10 cellular contexts compared by ENCODE assay signal in the genomic region with DNA sequence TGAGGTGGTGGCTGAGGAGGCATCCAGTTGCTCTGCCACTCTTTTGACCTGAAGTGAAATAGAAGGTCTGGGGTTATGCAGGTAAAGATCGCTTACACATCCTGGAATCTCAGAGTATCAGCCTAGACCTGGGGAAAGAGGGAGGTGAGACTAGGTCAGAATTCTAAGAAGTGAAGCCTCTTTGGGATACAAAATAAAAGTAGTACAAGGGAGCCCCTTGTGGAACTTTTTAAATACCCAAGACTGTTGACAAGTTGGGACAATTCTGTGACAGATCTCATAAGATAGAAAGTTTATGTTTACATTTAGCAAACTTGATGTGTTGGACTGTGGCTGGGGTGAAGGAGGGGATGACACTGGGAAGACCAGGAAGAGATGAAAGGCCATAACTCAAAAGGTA.
DNase-seq lines count a peak whose midpoint lies in the region; ATAC-seq and TF ChIP-seq lines count a peak whose summit lies in the region.
"Had no signal": no experiment of that assay in that cellular context is flagged by ENCODE, and none has a peak within 500 bp of the region (broad histone marks: within the 10 kb centered on the region; RNA-seq: fewer than 3 reads in every experiment).

No MANE protein-coding gene starts in this region.

- intact Hi-C loops in ascending aorta (cut with DNase I) (loop anchor here (1.0 to 10.0 kb wide), 3 partner anchors 261 to 555 kb away; no protein-coding TSS in a partner anchor), lower lobe of right lung (cut with DNase I) (loop anchor here (10.0 kb wide), 1 partner anchor 265 kb away; a partner anchor contains a TSS)

- H3K4me3 ChIP-seq in HL-60 (replicated peaks; ENCODE audit: insufficient read depth, low read length) (no peak overlapping the region), ascending aorta (no peak overlapping the region), lower lobe of right lung (no peak overlapping the region)
- H3K4me3 ChIP-seq: SJCRH30 had no signal

- CTCF ChIA-PET in activated CD4-positive, alpha-beta memory T cell treated with anti-CD3 and anti-CD28 coated beads, Interleukin-2, amount 10 ng/mL, durations not matched to agents 7 days and 5 days (lab: Charles Lee): interaction anchor here (1.0 to 2.6 kb wide), 3 partner anchors 11 to 557 kb away, joined by 3 to 9 read pairs (median 3); no protein-coding TSS in a partner anchor

- H3K36me3 ChIP-seq in ascending aorta (no peaks in the 10 kb centered on the region), lower lobe of right lung (no peaks in the 10 kb centered on the region)
- H3K36me3 ChIP-seq: SJCRH30 had no signal

- H3K9me3 ChIP-seq in ascending aorta (no peaks in the 10 kb centered on the region), lower lobe of right lung (no peaks in the 10 kb centered on the region)

- peaks cover 7% of the 10 kb centered on the region for H3K9me3 Mint-ChIP-seq in activated CD4-positive, alpha-beta memory T cell treated with anti-CD3 and anti-CD28 coated beads, Interleukin-2, amount 10 ng/mL, durations not matched to agents 7 days and 5 days
- H3K9me3 Mint-ChIP-seq in activated T-cell treated with anti-CD3 and anti-CD28 coated beads, Interleukin-2, amount 50 U/mL, for 72 hours: peaks cover 2 to 5% of the 10 kb centered on the region in 2 donors

- peaks cover 7% of the 10 kb centered on the region for H3K36me3 Mint-ChIP-seq in activated CD4-positive, alpha-beta memory T cell treated with anti-CD3 and anti-CD28 coated beads, Interleukin-2, amount 10 ng/mL, durations not matched to agents 7 days and 5 days (ENCODE audit: low read depth)
- peaks cover 6 to 13% of the 10 kb centered on the region in 2 donors for H3K36me3 Mint-ChIP-seq in activated T-cell treated with anti-CD3 and anti-CD28 coated beads, Interleukin-2, amount 50 U/mL, for 72 hours (ENCODE audit: insufficient read depth in 2 of 2)

- no peak overlapping the region for H3K27ac Mint-ChIP-seq in activated CD4-positive, alpha-beta memory T cell treated with anti-CD3 and anti-CD28 coated beads, Interleukin-2, amount 10 ng/mL, durations not matched to agents 7 days and 5 days
- no peak overlapping the region for H3K27ac Mint-ChIP-seq in activated T-cell treated with anti-CD3 and anti-CD28 coated beads, Interleukin-2, amount 50 U/mL, for 72 hours

- H3K27me3 ChIP-seq in HL-60 (ENCODE audit: insufficient read depth, poor library complexity, severe bottlenecking) (no peaks in the 10 kb centered on the region), ascending aorta (no peaks in the 10 kb centered on the region), lower lobe of right lung (ENCODE audit: low read depth) (no peaks in the 10 kb centered on the region)
- H3K27me3 ChIP-seq: SJCRH30 had no signal

- POLR2A ChIA-PET in activated CD4-positive, alpha-beta memory T cell treated with anti-CD3 and anti-CD28 coated beads, Interleukin-2, amount 10 ng/mL, durations not matched to agents 7 days and 5 days (lab: Charles Lee): no interaction called here

- peak in 1 of 2 donors; percentile 81 for ATAC-seq in lower lobe of right lung
- ATAC-seq in activated T-cell treated with anti-CD3 and anti-CD28 coated beads, Interleukin-2, amount 50 U/mL, for 72 hours (replicated peaks in 1 of 2): no peak
- ATAC-seq: right cardiac atrium had no signal

- DNase-seq in ELR (ENCODE audit: low read depth) (peak; percentile 14), HL-60 (ENCODE audit: low read depth in 1 of 2, low spot score in 1 of 2) (peak in 1 of 2 experiments; percentile 6), ascending aorta (ENCODE audit: low spot score in 2 of 2) (no peak), lower lobe of right lung (no peak), SHP77 (lab: John Stamatoyannopoulos, UW) (no peak)
- no peak for DNase-seq in activated CD4-positive, alpha-beta memory T cell treated with anti-CD3 and anti-CD28 coated beads, Interleukin-2, amount 10 ng/mL, durations not matched to agents 7 days and 5 days
- no peak for DNase-seq in activated T-cell treated with anti-CD3 and anti-CD28 coated beads, Interleukin-2, amount 50 U/mL, for 72 hours
- no peak for DNase-seq in activated CD4-positive, CD25-positive, alpha-beta regulatory T cell (lab: John Stamatoyannopoulos, UW)
- DNase-seq: right cardiac atrium had no signal

- H3K4me3 Mint-ChIP-seq in activated CD4-positive, alpha-beta memory T cell treated with anti-CD3 and anti-CD28 coated beads, Interleukin-2, amount 10 ng/mL, durations not matched to agents 7 days and 5 days: no peak overlapping the region
- no peak overlapping the region for H3K4me3 Mint-ChIP-seq in activated T-cell treated with anti-CD3 and anti-CD28 coated beads, Interleukin-2, amount 50 U/mL, for 72 hours

- H3K27me3 Mint-ChIP-seq in activated CD4-positive, alpha-beta memory T cell treated with anti-CD3 and anti-CD28 coated beads, Interleukin-2, amount 10 ng/mL, durations not matched to agents 7 days and 5 days: peaks cover 8% of the 10 kb centered on the region
- H3K27me3 Mint-ChIP-seq in activated T-cell treated with anti-CD3 and anti-CD28 coated beads, Interleukin-2, amount 50 U/mL, for 72 hours (ENCODE audit: low read depth): peaks cover 29% of the 10 kb centered on the region

- TF ChIP-seq CTCF in HL-60 (IDR thresholded peaks at IDR 0.05; ENCODE audit: insufficient read depth, low read length) (peak; percentile 7), ascending aorta (IDR thresholded peaks at IDR 0.05) (peak in 2 of 3 experiments; percentile 28 to 40), lower lobe of right lung (IDR thresholded peaks at IDR 0.05) (peak; percentile 31)

- H3K27ac ChIP-seq in HL-60 (replicated peaks) (no peak overlapping the region), ascending aorta (no peak overlapping the region), lower lobe of right lung (no peak overlapping the region)
- H3K27ac ChIP-seq: SJCRH30 had no signal

- no peaks in the 10 kb centered on the region for H3K4me1 ChIP-seq in ascending aorta
- peaks cover 8% of the 10 kb centered on the region for H3K4me1 ChIP-seq in lower lobe of right lung
- H3K4me1 ChIP-seq: SJCRH30 had no signal

- no peaks in the 10 kb centered on the region for H3K4me1 Mint-ChIP-seq in activated CD4-positive, alpha-beta memory T cell treated with anti-CD3 and anti-CD28 coated beads, Interleukin-2, amount 10 ng/mL, durations not matched to agents 7 days and 5 days
- peaks cover 22% of the 10 kb centered on the region for H3K4me1 Mint-ChIP-seq in activated T-cell treated with anti-CD3 and anti-CD28 coated beads, Interleukin-2, amount 50 U/mL, for 72 hours (ENCODE audit: low read depth)
